Comparison of ENCODE assay signal across 13 cellular contexts in genomic region chr13:30681489-30682242, GRCh38. TPM values are rescaled to one million over a fixed set of nuclear protein-coding genes. Genes with fewer than 3 reads are reported as not detected.
A peak's percentile ranks its signal among the peaks of the same experiment; 100 is the strongest.
DNase-seq lines count a peak whose midpoint lies in the region; ATAC-seq, FAIRE-seq and TF ChIP-seq lines count a peak whose summit lies in the region.
"Had no signal": no experiment of that assay in that cellular context is flagged by ENCODE, and none has a peak within 500 bp of the region (broad histone marks: within the 10 kb centered on the region; RNA-seq: fewer than 3 reads in every experiment).

No MANE protein-coding gene starts in this region.

- H3K36me3 Mint-ChIP-seq in astrocyte (ENCODE audit: low read depth, unreplicated experiment), result no peaks in the 10 kb centered on the region
- H3K36me3 Mint-ChIP-seq in activated CD8-positive, alpha-beta T cell treated with anti-CD3 and anti-CD28 coated beads for 36 hours (ENCODE audit: low read depth), result no peaks in the 10 kb centered on the region
- H3K36me3 Mint-ChIP-seq: CD4-positive, alpha-beta memory T cell had no signal

- H4K20me1 ChIP-seq in astrocyte (ENCODE audit: insufficient read depth, low read length), result no peaks in the 10 kb centered on the region

- H3K27me3 Mint-ChIP-seq in astrocyte (ENCODE audit: low read depth, unreplicated experiment), result no peaks in the 10 kb centered on the region
- peaks cover under 1% of the 10 kb centered on the region for H3K27me3 Mint-ChIP-seq in activated CD8-positive, alpha-beta T cell treated with anti-CD3 and anti-CD28 coated beads for 36 hours
- H3K27me3 Mint-ChIP-seq: CD4-positive, alpha-beta memory T cell had no signal

- H3K79me2 ChIP-seq in astrocyte (ENCODE audit: insufficient read depth, low read length), result no peaks in the 10 kb centered on the region

- TF ChIP-seq CTCF in astrocyte (IDR thresholded peaks at IDR 0.05; ENCODE audit: insufficient read depth, low read depth, low read length), result no peak
- TF ChIP-seq CTCF in activated CD8-positive, alpha-beta T cell treated with anti-CD3 and anti-CD28 coated beads for 36 hours (IDR thresholded peaks at IDR 0.05), result no peak

- WGBS in mesodermal cell (ENCODE audit: insufficient coverage in 2 of 2), 2 experiments, result 100% methylated on average over 4 of the region's 7 CpGs; no CpG with 5 or more reads in 1 of the 2 experiments

- no peak overlapping the region for H3K4me2 ChIP-seq in astrocyte (ENCODE audit: low read length)

- H3K9me3 Mint-ChIP-seq in astrocyte (ENCODE audit: unreplicated experiment), result no peaks in the 10 kb centered on the region
- no peaks in the 10 kb centered on the region for H3K9me3 Mint-ChIP-seq in activated CD8-positive, alpha-beta T cell treated with anti-CD3 and anti-CD28 coated beads for 36 hours
- H3K9me3 Mint-ChIP-seq: activated CD4-positive, alpha-beta T cell treated with anti-CD3 and anti-CD28 coated beads, Interleukin-2, amount 10 ng/mL, durations not matched to agents 24 days and 14 days; CD4-positive, alpha-beta memory T cell had no signal

- CTCF ChIA-PET in HEK293T (lab: Yijun Ruan, JAX), result interaction anchor here (0.5 to 1.4 kb wide), 2 partner anchors 24 to 363 kb away, joined by 3 read pairs; no protein-coding TSS in a partner anchor
- CTCF ChIA-PET in activated CD8-positive, alpha-beta T cell treated with anti-CD3 and anti-CD28 coated beads for 36 hours (lab: Charles Lee), result interaction anchor here (0.7 to 1.0 kb wide), 3 partner anchors 9 to 121 kb away, joined by 3 read pairs; partner anchors contain the start of gene USPL1

- no peaks in the 10 kb centered on the region for H3K27me3 ChIP-seq in astrocyte (ENCODE audit: insufficient read depth, low read length)

- no peak overlapping the region for H3K27ac Mint-ChIP-seq in astrocyte (ENCODE audit: unreplicated experiment)
- no peak overlapping the region for H3K27ac Mint-ChIP-seq in activated CD8-positive, alpha-beta T cell treated with anti-CD3 and anti-CD28 coated beads for 36 hours
- H3K27ac Mint-ChIP-seq: activated CD4-positive, alpha-beta T cell treated with anti-CD3 and anti-CD28 coated beads, Interleukin-2, amount 10 ng/mL, durations not matched to agents 24 days and 14 days had no signal

- H3K4me3 Mint-ChIP-seq in astrocyte (ENCODE audit: unreplicated experiment), result no peak overlapping the region
- H3K4me3 Mint-ChIP-seq in activated CD8-positive, alpha-beta T cell treated with anti-CD3 and anti-CD28 coated beads for 36 hours, result no peak overlapping the region
- H3K4me3 Mint-ChIP-seq: activated CD4-positive, alpha-beta T cell treated with anti-CD3 and anti-CD28 coated beads, Interleukin-2, amount 10 ng/mL, durations not matched to agents 24 days and 14 days; CD4-positive, alpha-beta memory T cell had no signal

- ATAC-seq in activated CD8-positive, alpha-beta T cell treated with anti-CD3 and anti-CD28 coated beads for 36 hours, result no peak

- intact Hi-C loops in activated CD8-positive, alpha-beta T cell treated with anti-CD3 and anti-CD28 coated beads for 36 hours (cut with micrococcal nuclease), result no loop called here

- H3K4me3 ChIP-seq in astrocyte (ENCODE audit: insufficient read depth, low read depth, low read length) (no peak overlapping the region), mesodermal cell (ENCODE audit: extremely low read depth, insufficient read depth, low read length, poor library complexity, severe bottlenecking) (no peak overlapping the region)
- H3K4me3 ChIP-seq: HAP-1 had no signal

- POLR2A ChIA-PET in HEK293T (lab: Yijun Ruan, JAX), result no interaction called here
- POLR2A ChIA-PET in activated CD8-positive, alpha-beta T cell treated with anti-CD3 and anti-CD28 coated beads for 36 hours (lab: Charles Lee), result interaction anchor here (1.3 kb wide), 1 partner anchor 85 kb away, joined by 3 read pairs; no protein-coding TSS in a partner anchor

- no peak overlapping the region for H3K9ac ChIP-seq in astrocyte (ENCODE audit: low read length)

- DNase-seq in AG08395 (ENCODE audit: low spot score) (peak; percentile 52), HEK293T (ENCODE audit: extremely low spot score) (no peak), astrocyte (ENCODE audit: low read depth) (peak; percentile 48), superior temporal gyrus (ENCODE audit: extremely low spot score) (no peak), HuH-7.5 (ENCODE audit: low spot score) (no peak)
- no peak for DNase-seq in activated CD8-positive, alpha-beta T cell treated with anti-CD3 and anti-CD28 coated beads for 36 hours
- DNase-seq in stimulated activated CD4-positive, alpha-beta T cell treated with anti-CD3 and anti-CD28 coated beads, Interleukin-4, amount 100 ng/mL, for 4 hours, result no peak
- DNase-seq: activated CD4-positive, alpha-beta T cell treated with anti-CD3 and anti-CD28 coated beads, Interleukin-2, amount 10 ng/mL, durations not matched to agents 24 days and 14 days; CD4-positive, alpha-beta memory T cell; Kasumi-1; mammary epithelial cell had no signal

- no peak for FAIRE-seq in astrocyte (lab: Jason Lieb, UNC)

- H2AFZ ChIP-seq in astrocyte (ENCODE audit: low read depth, low read length), result no peak overlapping the region

- H3K27ac ChIP-seq in astrocyte (ENCODE audit: low read depth, low read length) (no peak overlapping the region), mesodermal cell (ENCODE audit: low read depth, low read length, severe bottlenecking) (peak overlapping the region; percentile 23)

- H3K36me3 ChIP-seq in astrocyte (ENCODE audit: insufficient read depth, low read length) (no peaks in the 10 kb centered on the region), mesodermal cell (ENCODE audit: control insufficient read depth, insufficient read depth, low read length) (no peaks in the 10 kb centered on the region)
- H3K36me3 ChIP-seq: HAP-1 had no signal

- H3K9me3 ChIP-seq in astrocyte (ENCODE audit: insufficient read depth, low read depth, low read length) (no peaks in the 10 kb centered on the region), mesodermal cell (ENCODE audit: control insufficient read depth, low read length) (no peaks in the 10 kb centered on the region)
- H3K9me3 ChIP-seq: HAP-1 had no signal

- H3K4me1 ChIP-seq in astrocyte (ENCODE audit: insufficient read depth, low read length) (no peaks in the 10 kb centered on the region), mesodermal cell (ENCODE audit: control insufficient read depth, insufficient read depth, low read length, poor library complexity, severe bottlenecking) (peaks cover 13% of the 10 kb centered on the region)
- H3K4me1 ChIP-seq: HAP-1 had no signal

- H3K4me1 Mint-ChIP-seq in astrocyte (ENCODE audit: low read depth, unreplicated experiment), result peaks cover 1% of the 10 kb centered on the region
- H3K4me1 Mint-ChIP-seq in activated CD8-positive, alpha-beta T cell treated with anti-CD3 and anti-CD28 coated beads for 36 hours (ENCODE audit: low read depth), result peaks cover 7% of the 10 kb centered on the region

TF ChIP-seq in HEK293T, 16 proteins besides CTCF, POLR2A, EP300 and RAD21:
- TF ChIP-seq CTBP1 (IDR thresholded peaks at IDR 0.05; ENCODE audit: borderline replicate concordance) (no peak), TARDBP (IDR thresholded peaks at IDR 0.05) (no peak), NFRKB (IDR thresholded peaks at IDR 0.05) (no peak), ELF4 (IDR thresholded peaks at IDR 0.05) (no peak), HDGF (IDR thresholded peaks at IDR 0.05; ENCODE audit: borderline replicate concordance) (no peak), SUZ12 (IDR thresholded peaks at IDR 0.05) (no peak), FOXK2 (IDR thresholded peaks at IDR 0.05) (no peak), PKNOX1 (IDR thresholded peaks at IDR 0.05) (peak; percentile 25; the same call in 1 of the 2 replicates)
TF ChIP-seq in HEK293T: peak in this region for 1.

RNA-seq across cellular contexts. Expression of gene ALOX5AP, which starts 53.7 kb away (rescaled TPM):
- total RNA-seq in astrocyte, result 2.9 and 4.5 TPM in 2 replicates
- 0.33 TPM for polyA plus RNA-seq in mesodermal cell (2013, experiment 1 of 2)
- 0.61 TPM for polyA plus RNA-seq in mesodermal cell (2013, experiment 2 of 2)
- total RNA-seq in activated CD8-positive, alpha-beta T cell treated with anti-CD3 and anti-CD28 coated beads for 36 hours, result 10 to 100 TPM; 40.5 to 42.2 TPM

Comparison
In these comparisons a context has a peak if more than half of its experiments do, and no peak if none do; other contexts are left out.
1. DNase-seq: peak in AG08395 (single experiment) and astrocyte (single experiment); none in HEK293T (single experiment), superior temporal gyrus (single experiment), activated CD8-positive, alpha-beta T cell treated with anti-CD3 and anti-CD28 coated beads for 36 hours (single experiment), HuH-7.5 (single experiment) and stimulated activated CD4-positive, alpha-beta T cell treated with anti-CD3 and anti-CD28 coated beads, Interleukin-4, amount 100 ng/mL, for 4 hours (0 of 2).